ENCODE assay signal across 14 cellular contexts in the genomic region with DNA sequence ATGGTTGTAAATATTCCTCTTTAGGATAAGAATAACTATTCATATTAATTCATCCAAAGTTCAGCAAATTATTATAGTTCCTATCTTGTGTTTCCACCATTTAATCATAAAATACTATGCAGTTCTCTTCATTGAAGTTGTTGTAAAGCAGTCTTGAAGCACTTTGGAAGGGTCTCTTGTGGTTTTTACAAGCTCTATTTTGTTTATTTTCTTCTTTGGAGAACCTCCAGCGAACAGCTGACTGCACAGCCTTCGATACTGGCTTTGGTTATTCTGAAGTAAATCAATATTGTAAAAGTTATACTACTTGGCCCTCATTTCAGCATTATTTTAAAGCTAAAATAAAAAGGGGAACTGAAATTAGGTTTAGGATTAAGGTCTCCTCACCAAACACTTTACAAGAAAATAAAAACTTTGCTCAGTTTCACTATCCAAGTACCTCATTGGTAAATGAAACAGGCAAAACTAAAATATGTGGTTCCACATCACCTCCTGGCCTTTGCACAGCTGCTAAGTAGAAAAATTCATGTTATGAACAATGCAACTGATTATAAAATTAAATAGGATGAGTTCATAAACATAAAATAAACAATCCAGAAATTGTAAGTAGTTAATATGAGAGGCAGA.
DNase-seq lines count a peak whose midpoint lies in the region; ATAC-seq and TF ChIP-seq lines count a peak whose summit lies in the region.
"Had no signal": no experiment of that assay in that cellular context is flagged by ENCODE, and none has a peak within 500 bp of the region (broad histone marks: within the 10 kb centered on the region; RNA-seq: fewer than 3 reads in every experiment).

No MANE protein-coding gene starts in this region.

- peak; percentile 47 for DNase-seq in RPMI8226
- no peak for DNase-seq in psoas muscle
- DNase-seq in T1000 (lab: John Stamatoyannopoulos, UW): no peak
- no peak for DNase-seq in left ventricle myocardium superior
- DNase-seq in GM19238 (ENCODE audit: insufficient read length, low spot score): no peak
- DNase-seq: aorta, GOT3, heart left ventricle, lower lobe of right lung, occipital lobe had no signal

- intact Hi-C loops in psoas muscle (cut with DNase I): no loop called here
- intact Hi-C loops in left ventricle myocardium superior (cut with micrococcal nuclease): no loop called here

- H3K27ac ChIP-seq in psoas muscle: no peak overlapping the region
- H3K27ac ChIP-seq: heart left ventricle, lower lobe of right lung, RWPE1 had no signal

- no peak overlapping the region for H3K4me3 ChIP-seq in psoas muscle
- H3K4me3 ChIP-seq: heart left ventricle, lower lobe of right lung had no signal

- no peaks in the 10 kb centered on the region for H3K4me1 ChIP-seq in psoas muscle
- H3K4me1 ChIP-seq: heart left ventricle, lower lobe of right lung had no signal

- no peaks in the 10 kb centered on the region for H3K36me3 ChIP-seq in psoas muscle (ENCODE audit: insufficient read depth in 1 of 2, low read depth in 1 of 2)
- H3K36me3 ChIP-seq: heart left ventricle, lower lobe of right lung had no signal

- no peaks in the 10 kb centered on the region for H3K27me3 ChIP-seq in psoas muscle (ENCODE audit: insufficient read depth in 3 of 3, low read length in 2 of 3)
- H3K27me3 ChIP-seq: heart left ventricle had no signal

- ATAC-seq in GM18873 (IDR thresholded peaks at IDR 0.05; ENCODE audit: low FRiP score, unreplicated experiment): peak; percentile 82
- ATAC-seq in GM21529 (IDR thresholded peaks at IDR 0.05; ENCODE audit: unreplicated experiment): peak; percentile 85
- ATAC-seq in HG03108 (IDR thresholded peaks at IDR 0.05; ENCODE audit: unreplicated experiment): peak; percentile 97
- ATAC-seq in psoas muscle: no peak
- ATAC-seq in left ventricle myocardium superior: no peak
- ATAC-seq: heart left ventricle, lower lobe of right lung had no signal

- H3K9me3 ChIP-seq in psoas muscle: no peaks in the 10 kb centered on the region
- H3K9me3 ChIP-seq: heart left ventricle, lower lobe of right lung had no signal

- 41 to 58% (median 55%) methylated on average over 2 of the region's 2 CpGs for WGBS in psoas muscle, 3 donors

- TF ChIP-seq CTCF in psoas muscle (IDR thresholded peaks at IDR 0.05): no peak

Comparison
In these comparisons a context has a peak if more than half of its experiments do, and no peak if none do; other contexts are left out.
1. ATAC-seq: peak in GM18873 (single experiment), GM21529 (single experiment) and HG03108 (single experiment); none in psoas muscle (0 of 4) and left ventricle myocardium superior (single experiment).